Comparison of ENCODE assay signal across 1 cellular context in genomic region chr21:33019516-33019884, GRCh38.
TF ChIP-seq lines count a peak whose summit lies in the region.

No MANE protein-coding gene starts in this region.

TF ChIP-seq in GM23338, 12 proteins besides CTCF, POLR2A, EP300 and RAD21 (continued from another document):
- TF ChIP-seq ZNF462 (CRISPR knock-in tag; IDR thresholded peaks at IDR 0.05), result no peak
- no peak for TF ChIP-seq POLR2AphosphoS5 (IDR thresholded peaks at IDR 0.05; ENCODE audit: low read depth)
- no peak for TF ChIP-seq CREB1 (CRISPR knock-in tag; IDR thresholded peaks at IDR 0.05; ENCODE audit: low read depth)
- TF ChIP-seq REST (IDR thresholded peaks at IDR 0.05; ENCODE audit: unreplicated experiment), result no peak
